ENCODE assay signal across 8 cellular contexts in the genomic region with DNA sequence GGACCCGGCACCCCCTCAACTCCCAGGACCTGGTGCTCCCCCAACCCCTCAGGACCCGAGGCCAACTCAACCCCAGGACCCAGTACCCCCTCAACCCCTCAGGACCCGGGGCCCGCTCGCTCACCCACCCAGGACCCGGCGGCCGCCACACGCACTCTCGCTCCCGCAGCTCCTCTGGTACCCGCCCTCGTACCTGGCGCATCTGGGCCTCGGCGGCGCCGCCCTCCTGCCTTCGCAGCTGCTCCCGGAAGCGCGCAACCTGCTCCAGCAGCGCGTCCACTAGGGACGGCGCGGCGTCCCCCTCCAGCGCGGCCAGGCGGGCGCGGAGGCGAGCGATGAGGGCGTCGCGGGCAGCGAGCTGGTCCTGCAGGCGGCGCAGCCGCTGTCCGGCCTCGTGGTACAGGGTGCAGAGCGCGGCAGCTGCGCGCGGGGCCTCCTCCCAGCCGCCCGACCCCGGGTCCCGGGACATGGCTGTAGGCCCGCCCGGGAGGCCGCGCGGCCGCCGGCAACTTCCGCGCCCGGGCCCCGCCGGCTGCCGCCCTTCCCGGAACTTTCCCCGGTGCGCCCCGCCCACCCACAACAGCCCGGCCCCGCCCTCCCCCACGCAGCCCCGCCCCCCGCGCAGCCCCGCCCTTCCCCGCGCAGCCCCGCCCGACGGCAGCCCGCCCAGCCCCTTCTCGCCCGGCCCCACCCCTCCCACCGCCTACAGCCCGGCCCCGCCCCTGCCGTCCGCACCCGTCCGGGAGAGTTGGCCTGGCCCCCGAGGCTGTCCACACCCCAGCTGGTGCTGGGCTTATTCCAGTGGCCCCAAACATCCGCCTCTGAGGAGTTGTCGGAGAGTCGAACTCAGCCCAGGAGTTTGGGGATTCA. TPM values are rescaled to one million over a fixed set of nuclear protein-coding genes. Genes with fewer than 3 reads are reported as not detected.
A peak's percentile ranks its signal among the peaks of the same experiment; 100 is the strongest.
DNase-seq lines count a peak whose midpoint lies in the region; ATAC-seq and TF ChIP-seq lines count a peak whose summit lies in the region.

A gene with protein sequence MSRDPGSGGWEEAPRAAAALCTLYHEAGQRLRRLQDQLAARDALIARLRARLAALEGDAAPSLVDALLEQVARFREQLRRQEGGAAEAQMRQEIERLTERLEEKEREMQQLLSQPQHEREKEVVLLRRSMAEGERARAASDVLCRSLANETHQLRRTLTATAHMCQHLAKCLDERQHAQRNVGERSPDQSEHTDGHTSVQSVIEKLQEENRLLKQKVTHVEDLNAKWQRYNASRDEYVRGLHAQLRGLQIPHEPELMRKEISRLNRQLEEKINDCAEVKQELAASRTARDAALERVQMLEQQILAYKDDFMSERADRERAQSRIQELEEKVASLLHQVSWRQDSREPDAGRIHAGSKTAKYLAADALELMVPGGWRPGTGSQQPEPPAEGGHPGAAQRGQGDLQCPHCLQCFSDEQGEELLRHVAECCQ (minus strand): TSS at position 516 of the 870 bp plus-strand sequence. CDS start 47 bp downstream, at position 469.

- DNase-seq in ELF-1 (ENCODE audit: low read depth, low spot score) (peak; percentile 84), LoVo (ENCODE audit: low spot score) (peak; percentile 85), T-cell (peak; percentile 44 to 79 (median 68)), adrenal gland (peak; percentile 78 to 87 (median 84)), left cardiac atrium (peak; percentile 92), prostate gland (ENCODE audit: low spot score) (peak; percentile 83)

- H3K27me3 Mint-ChIP-seq in T-cell = no peaks in the 10 kb centered on the region

- H3K9me3 Mint-ChIP-seq in T-cell = no peaks in the 10 kb centered on the region

- POLR2A ChIA-PET in T-cell (lab: Charles Lee) = no interaction called here

- H3K36me3 ChIP-seq in adrenal gland (replicated peaks in 1 of 2) (no peaks in the 10 kb centered on the region), prostate gland (no peaks in the 10 kb centered on the region), urinary bladder (ENCODE audit: insufficient read depth) (no peaks in the 10 kb centered on the region)

- peak; percentile 52 to 64 for TF ChIP-seq POLR2A in adrenal gland (IDR thresholded peaks at IDR 0.05)
- TF ChIP-seq POLR2A in prostate gland (IDR thresholded peaks at IDR 0.05) = peak; percentile 70

- H3K4me1 ChIP-seq in adrenal gland (replicated peaks in 1 of 2) (peaks cover 8 to 10% of the 10 kb centered on the region in 2 donors), prostate gland (replicated peaks) (peaks cover 3% of the 10 kb centered on the region), urinary bladder (ENCODE audit: insufficient read depth) (peaks cover 2% of the 10 kb centered on the region)

- peak within 1 kb of the TSS; percentile 67 to 86 (median 77) for H3K4me3 Mint-ChIP-seq in T-cell

- TF ChIP-seq CTCF in adrenal gland (IDR thresholded peaks at IDR 0.05) = peak in 5 of 6 experiments; percentile 30 to 77 (median 34)
- TF ChIP-seq CTCF in prostate gland (IDR thresholded peaks at IDR 0.05) = peak in 3 of 4 experiments; percentile 30 to 58 (median 56)

- ATAC-seq in GM21737 (IDR thresholded peaks at IDR 0.05; ENCODE audit: unreplicated experiment) (peak; percentile 66), T-cell (replicated peaks in 1 of 4) (peak; percentile 81 to 85 (median 83)), left cardiac atrium (peak; percentile 90 to 92)

- H3K27me3 ChIP-seq in adrenal gland = no peaks in the 10 kb centered on the region
- no peaks in the 10 kb centered on the region for H3K27me3 ChIP-seq in prostate gland (replicated peaks; ENCODE audit: insufficient read depth)

- H3K4me3 ChIP-seq in adrenal gland (peak within 1 kb of the TSS; percentile 25 to 78 (median 63)), prostate gland (peak within 1 kb of the TSS; percentile 73 to 87), urinary bladder (ENCODE audit: low read depth, low read length) (peak within 1 kb of the TSS; percentile 94)

- peaks cover 17 to 36% (median 32%) of the 10 kb centered on the region in 3 donors for H3K4me1 Mint-ChIP-seq in T-cell

- H3K27ac ChIP-seq in adrenal gland (peak within 1 kb of the TSS in 3 of 5 donors; percentile 61 to 91 (median 69)), prostate gland (peak within 1 kb of the TSS; percentile 79 to 87), urinary bladder (ENCODE audit: low read depth) (peak within 1 kb of the TSS; percentile 54)

- no peaks in the 10 kb centered on the region for H3K36me3 Mint-ChIP-seq in T-cell

- H3K9me3 ChIP-seq in adrenal gland (replicated peaks in 1 of 3) (no peaks in the 10 kb centered on the region), prostate gland (no peaks in the 10 kb centered on the region)

- 0 to 1% (median 0%) methylated on average over 3 to 90 of the region's 96 CpGs; no CpG with 5 or more reads in 1 of the 4 donors for WGBS in adrenal gland, 4 donors
- WGBS in prostate gland = under 1% methylated on average over 58 of the region's 96 CpGs
- WGBS in urinary bladder = under 1% methylated on average over 85 of the region's 96 CpGs

- CTCF ChIA-PET in T-cell (lab: Charles Lee) = interaction anchor here (0.6 to 0.9 kb wide), 5 partner anchors 15 to 619 kb away, joined by 3 read pairs; no protein-coding TSS in a partner anchor

- H3K27ac Mint-ChIP-seq in T-cell = peak within 1 kb of the TSS; percentile 71 to 82

- intact Hi-C loops in adrenal gland (cut with DNase I) = no loop called here
- intact Hi-C loops in left cardiac atrium (cut with DNase I) = no loop called here
- intact Hi-C loops in prostate gland (cut with DNase I) = loop anchor here (5.0 to 10.0 kb wide), 2 partner anchors 219 to 511 kb away; a partner anchor contains a TSS

RNA-seq across cellular contexts. Expression of the gene that starts here (rescaled TPM):
- 10 to 100 TPM; 39.5 to 65.3 (median 59.1) TPM for total RNA-seq in T-cell
- 10 to 100 TPM; 19.2 to 57.7 (median 35.7) TPM for total RNA-seq in adrenal gland
- 10 to 100 TPM in 2 of 3 donors, 1 to 10 TPM in 1; 7.8 to 41.8 (median 38.3) TPM for polyA plus RNA-seq in adrenal gland
- total RNA-seq in left cardiac atrium = 10 to 100 TPM; 23.2 to 31.4 TPM
- 10 to 100 TPM; 54.8 to 94.0 TPM for total RNA-seq in prostate gland
- 13.1 TPM for total RNA-seq in urinary bladder
- 49.8 TPM for polyA plus RNA-seq in urinary bladder

Comparison
In these comparisons a context has a peak if more than half of its experiments do, and no peak if none do; other contexts are left out.
1. Peak in every context shown above with its lines: DNase-seq, ATAC-seq, H3K4me3 ChIP-seq and H3K27ac ChIP-seq.